In genomic region chr1:154182342-154183044, GRCh38 we compare ENCODE assay signal across 1 cellular context.
TF ChIP-seq lines count a peak whose summit lies in the region.

No MANE protein-coding gene starts in this region.

TF ChIP-seq in GM12878, 131 proteins besides CTCF, POLR2A, EP300 and RAD21 (continued from another document):
- TF ChIP-seq LARP7 (IDR thresholded peaks at IDR 0.05) (no peak), BHLHE40 (IDR thresholded peaks at IDR 0.05; ENCODE audit: borderline replicate concordance in 1 of 2, low read depth in 2 of 2, low read length in 1 of 2) (peak in 1 of 2 experiments; percentile 31; a peak in 1 of 4 replicates), MEF2B (IDR thresholded peaks at IDR 0.05; ENCODE audit: partially characterized antibody, poor library complexity, severe bottlenecking) (peak; percentile 29), CHD1 (IDR thresholded peaks at IDR 0.05; ENCODE audit: low read depth, low read length) (no peak), SKIL (IDR thresholded peaks at IDR 0.05; ENCODE audit: low read depth, poor library complexity, severe bottlenecking) (no peak), KAT2A (conservative IDR thresholded peaks at IDR 0.05; ENCODE audit: control insufficient read depth, low read depth, low read length) (no peak), TAF1 (IDR thresholded peaks at IDR 0.05; ENCODE audit: borderline replicate concordance, low read depth, low read length) (peak; percentile 9; the same call in 1 of the 2 replicates)
TF ChIP-seq in GM12878: peak in this region for 23.
